ENCODE assay signal across 13 cellular contexts in genomic region chr9:117437283-117437682, GRCh38. TPM values are rescaled to one million over a fixed set of nuclear protein-coding genes. Genes with fewer than 3 reads are reported as not detected.
DNase-seq lines count a peak whose midpoint lies in the region; ATAC-seq and TF ChIP-seq lines count a peak whose summit lies in the region.
"Had no signal": no experiment of that assay in that cellular context is flagged by ENCODE, and none has a peak within 500 bp of the region (broad histone marks: within the 10 kb centered on the region; RNA-seq: fewer than 3 reads in every experiment).

No MANE protein-coding gene starts in this region.

- H4K5ac ChIP-seq in mesendoderm (ENCODE audit: low read length) = no peak overlapping the region

- H3K18ac ChIP-seq in mesendoderm (ENCODE audit: low read length) = no peak overlapping the region

- no peak for TF ChIP-seq CTCF in osteocyte (IDR thresholded peaks at IDR 0.05)

- no peak overlapping the region for H3K4me3 ChIP-seq in mesendoderm (ENCODE audit: low read length)
- H3K4me3 ChIP-seq: BLaER1 treated with 17β-estradiol and CSF1 and Interleukin-3, amounts not matched to agents 10 nM and 100 nM; GM23248 had no signal

- H3K9ac ChIP-seq in mesendoderm (ENCODE audit: low read length) = no peak overlapping the region
- H3K9ac ChIP-seq: BLaER1 treated with 17β-estradiol and CSF1 and Interleukin-3, amounts not matched to agents 10 nM and 100 nM; GM23248 had no signal

- no peaks in the 10 kb centered on the region for H3K4me1 Mint-ChIP-seq in osteocyte (ENCODE audit: unreplicated experiment)
- H3K4me1 Mint-ChIP-seq: CD4-positive, alpha-beta memory T cell had no signal

- no peaks in the 10 kb centered on the region for H3K27me3 Mint-ChIP-seq in osteocyte (ENCODE audit: unreplicated experiment)

- H4K8ac ChIP-seq in mesendoderm (ENCODE audit: low read depth, low read length) = no peak overlapping the region

- H2BK120ac ChIP-seq in mesendoderm (ENCODE audit: low read depth, low read length) = no peak overlapping the region

- no peaks in the 10 kb centered on the region for H3K9me3 Mint-ChIP-seq in osteocyte (ENCODE audit: unreplicated experiment)
- H3K9me3 Mint-ChIP-seq: H9 had no signal

- H3K4me2 ChIP-seq in mesendoderm (ENCODE audit: low read length) = no peak overlapping the region

- H2BK5ac ChIP-seq in mesendoderm (ENCODE audit: low read length) = no peak overlapping the region

- H3K36me3 Mint-ChIP-seq in osteocyte (ENCODE audit: unreplicated experiment) = no peaks in the 10 kb centered on the region
- H3K36me3 Mint-ChIP-seq: CD4-positive, alpha-beta memory T cell had no signal

- H3K4me1 ChIP-seq in mesendoderm (ENCODE audit: control insufficient read depth, low read depth, low read length) = peaks cover 3% of the 10 kb centered on the region

- no peak overlapping the region for H3K56ac ChIP-seq in mesendoderm (ENCODE audit: low read length)

- no peak for ATAC-seq in HG03196 (IDR thresholded peaks at IDR 0.05; ENCODE audit: unreplicated experiment)

- no peak overlapping the region for H3K27ac ChIP-seq in mesendoderm (ENCODE audit: low read depth, low read length)
- H3K27ac ChIP-seq: BLaER1 treated with 17β-estradiol and CSF1 and Interleukin-3, amounts not matched to agents 10 nM and 100 nM; GM23248 had no signal

- no peak overlapping the region for H3K23ac ChIP-seq in mesendoderm (ENCODE audit: low read length)

- no peak overlapping the region for H3K27ac Mint-ChIP-seq in osteocyte (ENCODE audit: unreplicated experiment)
- H3K27ac Mint-ChIP-seq: CD4-positive, alpha-beta memory T cell had no signal

- DNase-seq in HT-29 (ENCODE audit: low spot score) (peak; percentile 22), SW480 (ENCODE audit: low spot score) (peak; percentile 22), islet precursor cell (peak; percentile 52), mesendoderm (peak; percentile 8), RPMI8226 (no peak), osteocyte (ENCODE audit: extremely low spot score, unreplicated experiment) (no peak)
- DNase-seq: ACHN; CD4-positive, alpha-beta memory T cell; DMS79; GM23248; H9 had no signal

- H2AK5ac ChIP-seq in mesendoderm (ENCODE audit: low read length) = no peak overlapping the region

- no CpG with 5 or more reads among the region's 6 CpGs for WGBS in mesendoderm (ENCODE audit: extremely low coverage, insufficient coverage, low lambda C conversion rate)

- H2BK15ac ChIP-seq in mesendoderm (replicated peaks; ENCODE audit: low read depth) = no peak overlapping the region

- H3K36me3 ChIP-seq in mesendoderm (ENCODE audit: control insufficient read depth, insufficient read depth, low read length) = no peaks in the 10 kb centered on the region
- H3K36me3 ChIP-seq: BLaER1 treated with 17β-estradiol and CSF1 and Interleukin-3, amounts not matched to agents 10 nM and 100 nM had no signal

- no peaks in the 10 kb centered on the region for H3K27me3 ChIP-seq in mesendoderm (ENCODE audit: insufficient read depth, low read length, poor library complexity)
- H3K27me3 ChIP-seq: BLaER1 treated with 17β-estradiol and CSF1 and Interleukin-3, amounts not matched to agents 10 nM and 100 nM had no signal

- H3K4me3 Mint-ChIP-seq in osteocyte (ENCODE audit: unreplicated experiment) = no peak overlapping the region
- H3K4me3 Mint-ChIP-seq: CD4-positive, alpha-beta memory T cell; H9 had no signal

- H3K4ac ChIP-seq in mesendoderm (ENCODE audit: low read depth, low read length) = no peak overlapping the region

- H3K79me2 ChIP-seq in mesendoderm (ENCODE audit: control insufficient read depth, insufficient read depth, low read length) = no peaks in the 10 kb centered on the region

- no peaks in the 10 kb centered on the region for H3K79me1 ChIP-seq in mesendoderm (ENCODE audit: low read length)

RNA-seq across cellular contexts. Expression of gene ASTN2, which starts 22.4 kb away (rescaled TPM):
- 2.6 and 4.0 TPM in 2 replicates for total RNA-seq in HT-29 (2014; rRNA removed; shearing (Covaris generic))
- polyA plus RNA-seq in mesendoderm (2013, experiment 1 of 2) = 3.1 TPM
- polyA plus RNA-seq in mesendoderm (2013, experiment 2 of 2) = 3.4 TPM
- 2.3 and 3.0 TPM in 2 replicates for total RNA-seq in osteocyte

Comparison
In these comparisons a context has a peak if more than half of its experiments do, and no peak if none do; other contexts are left out.
1. DNase-seq: peak in HT-29 (single experiment), SW480 (single experiment), islet precursor cell (single experiment) and mesendoderm (single experiment); none in RPMI8226 (single experiment) and osteocyte (single experiment).